In the genomic region with DNA sequence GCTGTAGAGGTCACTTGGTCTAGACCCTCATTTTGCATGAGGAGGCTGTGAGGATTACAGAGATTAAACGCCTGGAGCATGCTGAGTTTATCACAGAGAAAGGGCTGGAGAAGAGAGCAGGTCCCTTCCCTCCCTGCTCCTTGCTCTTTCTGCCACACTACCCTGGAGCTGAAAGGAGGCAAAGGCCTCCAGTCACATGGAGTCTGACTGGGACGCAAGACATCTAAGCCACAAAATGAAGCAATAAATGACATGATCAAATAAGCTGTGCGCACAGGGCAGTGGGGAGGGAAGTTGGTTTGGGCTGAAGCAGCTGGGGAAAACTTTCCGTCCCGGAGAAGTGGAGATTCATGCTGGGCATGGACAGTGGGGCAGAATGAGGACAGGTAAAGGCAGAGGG, we compare ENCODE assay signal across 15 cellular contexts. TPM values are rescaled to one million over a fixed set of nuclear protein-coding genes. Genes with fewer than 3 reads are reported as not detected.
DNase-seq lines count a peak whose midpoint lies in the region; ATAC-seq and TF ChIP-seq lines count a peak whose summit lies in the region.
"Had no signal": no experiment of that assay in that cellular context is flagged by ENCODE, and none has a peak within 500 bp of the region (broad histone marks: within the 10 kb centered on the region; RNA-seq: fewer than 3 reads in every experiment).

No MANE protein-coding gene starts in this region.

- TF ChIP-seq CTCF in right atrium auricular region (IDR thresholded peaks at IDR 0.05) (no peak), right lobe of liver (IDR thresholded peaks at IDR 0.05) (no peak), upper lobe of right lung (IDR thresholded peaks at IDR 0.05) (no peak)

- 34% methylated on average over 5 of the region's 5 CpGs for WGBS in right lobe of liver (ENCODE audit: insufficient coverage, low coverage, low lambda C conversion rate, missing lambda C conversion rate)

- peak; percentile 24 for TF ChIP-seq POLR2A in right lobe of liver (IDR thresholded peaks at IDR 0.05)

- H3K36me3 ChIP-seq in right atrium auricular region (no peaks in the 10 kb centered on the region), right lobe of liver (no peaks in the 10 kb centered on the region), upper lobe of right lung (no peaks in the 10 kb centered on the region)
- H3K36me3 ChIP-seq: SJCRH30, uterus had no signal

- H3K27me3 ChIP-seq in right atrium auricular region = no peaks in the 10 kb centered on the region
- no peaks in the 10 kb centered on the region for H3K27me3 ChIP-seq in right lobe of liver
- no peaks in the 10 kb centered on the region for H3K27me3 ChIP-seq in upper lobe of right lung
- H3K27me3 ChIP-seq: SJCRH30, uterus had no signal

- peaks cover 0 to 51% of the 10 kb centered on the region in 2 donors for H3K4me1 ChIP-seq in right atrium auricular region
- peaks cover 0 to 37% (median 7%) of the 10 kb centered on the region in 4 donors for H3K4me1 ChIP-seq in right lobe of liver
- peaks cover 70% of the 10 kb centered on the region for H3K4me1 ChIP-seq in upper lobe of right lung

- H3K27ac ChIP-seq in right atrium auricular region = no peak overlapping the region
- H3K27ac ChIP-seq in right lobe of liver = peak overlapping the region in 1 of 3 donors; percentile 5
- H3K27ac ChIP-seq in upper lobe of right lung = no peak overlapping the region
- H3K27ac ChIP-seq: SJCRH30 had no signal

- H3K4me3 ChIP-seq in right atrium auricular region (no peak overlapping the region), right lobe of liver (no peak overlapping the region), upper lobe of right lung (no peak overlapping the region)
- H3K4me3 ChIP-seq: SJCRH30, uterus had no signal

- intact Hi-C loops in Right ventricle myocardium inferior (cut with DNase I) (no loop called here), right lobe of liver (cut with DNase I) (no loop called here), upper lobe of right lung (cut with DNase I) (no loop called here)

- DNase-seq in Right ventricle myocardium inferior (ENCODE audit: missing footprints) (peak; percentile 61), right atrium auricular region (ENCODE audit: low spot score) (no peak), SKM-1 treated with dmso at 0.1 percent for 144 hours (lab: John Stamatoyannopoulos, UW; ENCODE audit: unreplicated experiment) (peak; percentile 86), right lobe of liver (peak in 1 of 3 donors; percentile 37), upper lobe of right lung (no peak), mesenteric fat pad (ENCODE audit: low spot score) (no peak)
- DNase-seq: activated gamma-delta T cell treated with Interleukin-2 at 50 U/mL for 16 hours; central memory CD4-positive, alpha-beta T cell; erythroblast; Karpas-422; NCI-H446 treated with DMSO at 0.1 percent for 48 hours; SJCRH30; uterus had no signal

- ATAC-seq in Right ventricle myocardium inferior (peak; percentile 26), right lobe of liver (peak; percentile 40 to 61 (median 54)), upper lobe of right lung (peak; percentile 83), GM21447 (IDR thresholded peaks at IDR 0.05; ENCODE audit: unreplicated experiment) (no peak), HG03097 (IDR thresholded peaks at IDR 0.05; ENCODE audit: low FRiP score, unreplicated experiment) (no peak)

- H3K9me3 ChIP-seq in right atrium auricular region (no peaks in the 10 kb centered on the region), right lobe of liver (no peaks in the 10 kb centered on the region), upper lobe of right lung (no peaks in the 10 kb centered on the region)
- H3K9me3 ChIP-seq: SJCRH30, uterus had no signal

RNA-seq across cellular contexts. Expression of a gene that starts 33.3 kb away (rescaled TPM):
- 42.5 TPM for total RNA-seq in Right ventricle myocardium inferior
- 10 to 100 TPM; 41.8 to 62.0 TPM for total RNA-seq in right atrium auricular region
- 10 to 100 TPM; 23.2 to 28.7 (median 25.0) TPM for total RNA-seq in right lobe of liver
- 71.2 TPM for total RNA-seq in upper lobe of right lung
- total RNA-seq in mesenteric fat pad = 36.0 TPM

Comparison
In these comparisons a context has a peak if more than half of its experiments do, and no peak if none do; other contexts are left out.
1. DNase-seq: peak in Right ventricle myocardium inferior (single experiment) and SKM-1 treated with dmso at 0.1 percent for 144 hours (single experiment); none in right atrium auricular region (single experiment), upper lobe of right lung (single experiment) and mesenteric fat pad (single experiment).
2. ATAC-seq: peak in Right ventricle myocardium inferior (single experiment), right lobe of liver (4 of 4) and upper lobe of right lung (single experiment); none in GM21447 (single experiment) and HG03097 (single experiment).